Comparison of ENCODE assay signal across 9 cellular contexts in genomic region chr1:93670141-93670540, GRCh38. TPM values are rescaled to one million over a fixed set of nuclear protein-coding genes. Genes with fewer than 3 reads are reported as not detected.
A peak's percentile ranks its signal among the peaks of the same experiment; 100 is the strongest.
DNase-seq lines count a peak whose midpoint lies in the region; ATAC-seq and TF ChIP-seq lines count a peak whose summit lies in the region.
"Had no signal": no experiment of that assay in that cellular context is flagged by ENCODE, and none has a peak within 500 bp of the region (broad histone marks: within the 10 kb centered on the region; RNA-seq: fewer than 3 reads in every experiment).

No MANE protein-coding gene starts in this region.

- peaks cover 14% of the 10 kb centered on the region for H3K79me2 ChIP-seq in GM23338 (replicated peaks; ENCODE audit: insufficient read depth)

- H3K36me3 ChIP-seq in adrenal gland (replicated peaks in 1 of 2) (no peaks in the 10 kb centered on the region), right atrium auricular region (peaks cover 3% of the 10 kb centered on the region), thyroid gland (no peaks in the 10 kb centered on the region), GM23338 (ENCODE audit: insufficient read depth) (peaks cover 8% of the 10 kb centered on the region)

- H3K9me3 Mint-ChIP-seq in GM23338, result no peaks in the 10 kb centered on the region
- H3K9me3 Mint-ChIP-seq in stimulated activated naive CD8-positive, alpha-beta T cell treated with anti-CD3 and anti-CD28 coated beads, Interleukin-15, amount 100 ng/mL, for 72 hours, result no peaks in the 10 kb centered on the region
- H3K9me3 Mint-ChIP-seq in activated T-helper 17 cell treated with anti-CD3 and anti-CD28 coated beads, Interleukin-2, amount 50 U/mL, for 72 hours, result no peaks in the 10 kb centered on the region

- H3K4me1 Mint-ChIP-seq in GM23338, result peaks cover 16% of the 10 kb centered on the region
- no peaks in the 10 kb centered on the region for H3K4me1 Mint-ChIP-seq in stimulated activated naive CD8-positive, alpha-beta T cell treated with anti-CD3 and anti-CD28 coated beads, Interleukin-15, amount 100 ng/mL, for 72 hours
- no peaks in the 10 kb centered on the region for H3K4me1 Mint-ChIP-seq in activated T-helper 17 cell treated with anti-CD3 and anti-CD28 coated beads, Interleukin-2, amount 50 U/mL, for 72 hours

- ATAC-seq in GM23338, result no peak
- ATAC-seq in stimulated activated naive CD8-positive, alpha-beta T cell treated with anti-CD3 and anti-CD28 coated beads, Interleukin-15, amount 100 ng/mL, for 72 hours, result no peak
- ATAC-seq in activated T-helper 17 cell treated with anti-CD3 and anti-CD28 coated beads, Interleukin-2, amount 50 U/mL, for 72 hours (replicated peaks), result no peak
- ATAC-seq: HepG2 had no signal

- no peak for TF ChIP-seq RAD21 in Ishikawa (IDR thresholded peaks at IDR 0.05; ENCODE audit: low read depth)

- H4K20me1 ChIP-seq in GM23338 (replicated peaks; ENCODE audit: insufficient read depth), result no peaks in the 10 kb centered on the region

- DNase-seq in adrenal gland (peak; percentile 66 to 86 (median 82)), right atrium auricular region (ENCODE audit: low spot score) (peak; percentile 79), thyroid gland (peak; percentile 73 to 79), GM23338 (ENCODE audit: low spot score) (no peak)
- DNase-seq in stimulated activated naive CD8-positive, alpha-beta T cell treated with anti-CD3 and anti-CD28 coated beads, Interleukin-15, amount 100 ng/mL, for 72 hours, result no peak
- DNase-seq: dorsolateral prefrontal cortex had no signal

- H3K9me3 ChIP-seq in adrenal gland (replicated peaks in 1 of 3) (no peaks in the 10 kb centered on the region), right atrium auricular region (no peaks in the 10 kb centered on the region), thyroid gland (no peaks in the 10 kb centered on the region)

- no peaks in the 10 kb centered on the region for H3F3A ChIP-seq in GM23338 (replicated peaks; ENCODE audit: low read depth)

- peak; percentile 30; the same call in 1 of the 2 replicates for TF ChIP-seq EP300 in Ishikawa (IDR thresholded peaks at IDR 0.05; ENCODE audit: borderline replicate concordance)

- peak overlapping the region in 3 of 5 donors; percentile 60 to 71 (median 65) for H3K27ac ChIP-seq in adrenal gland
- peak overlapping the region; percentile 28 to 33 for H3K27ac ChIP-seq in right atrium auricular region
- H3K27ac ChIP-seq in thyroid gland, result peak overlapping the region; percentile 54 to 72 (median 71)
- no peak overlapping the region for H3K27ac ChIP-seq in GM23338 (ENCODE audit: low read depth)

- TF ChIP-seq CTCF in adrenal gland (IDR thresholded peaks at IDR 0.05) (no peak), right atrium auricular region (IDR thresholded peaks at IDR 0.05) (no peak), thyroid gland (IDR thresholded peaks at IDR 0.05) (no peak), GM23338 (conservative IDR thresholded peaks at IDR 0.05; ENCODE audit: low read depth in 2 of 2) (no peak)

- TF ChIP-seq POLR2A in adrenal gland (IDR thresholded peaks at IDR 0.05) (peak in 1 of 2 donors; percentile 15), thyroid gland (IDR thresholded peaks at IDR 0.05) (no peak)

- H3K9me2 ChIP-seq in GM23338 (ENCODE audit: insufficient read depth), result no peaks in the 10 kb centered on the region

- no peak overlapping the region for H2AFZ ChIP-seq in GM23338

- H3K4me3 Mint-ChIP-seq in GM23338, result no peak overlapping the region
- no peak overlapping the region for H3K4me3 Mint-ChIP-seq in stimulated activated naive CD8-positive, alpha-beta T cell treated with anti-CD3 and anti-CD28 coated beads, Interleukin-15, amount 100 ng/mL, for 72 hours
- no peak overlapping the region for H3K4me3 Mint-ChIP-seq in activated T-helper 17 cell treated with anti-CD3 and anti-CD28 coated beads, Interleukin-2, amount 50 U/mL, for 72 hours

- H3K27me3 ChIP-seq in adrenal gland, result no peaks in the 10 kb centered on the region
- H3K27me3 ChIP-seq in right atrium auricular region, result no peaks in the 10 kb centered on the region
- H3K27me3 ChIP-seq in thyroid gland, result no peaks in the 10 kb centered on the region
- H3K27me3 ChIP-seq in GM23338 (ENCODE audit: insufficient read depth), result no peaks in the 10 kb centered on the region
- H3K27me3 ChIP-seq: dorsolateral prefrontal cortex had no signal

- peaks cover 78 to 98% of the 10 kb centered on the region in 2 donors for H3K4me1 ChIP-seq in adrenal gland (replicated peaks in 1 of 2)
- H3K4me1 ChIP-seq in right atrium auricular region, result peaks cover 0 to 97% of the 10 kb centered on the region in 2 donors
- peaks cover 44 to 73% of the 10 kb centered on the region in 2 donors for H3K4me1 ChIP-seq in thyroid gland
- peaks cover 14% of the 10 kb centered on the region for H3K4me1 ChIP-seq in GM23338 (ENCODE audit: insufficient read depth)

- WGBS in adrenal gland, 4 donors, result 0 to 44% (median 34%) methylated on average over 1 of the region's 1 CpG
- 82 to 85% methylated on average over 1 of the region's 1 CpG for WGBS in thyroid gland, 2 donors

- peaks cover 6% of the 10 kb centered on the region; the same call in 2 of the 3 replicates for H3K36me3 Mint-ChIP-seq in GM23338 (ENCODE audit: low read depth)
- no peaks in the 10 kb centered on the region for H3K36me3 Mint-ChIP-seq in activated T-helper 17 cell treated with anti-CD3 and anti-CD28 coated beads, Interleukin-2, amount 50 U/mL, for 72 hours (ENCODE audit: low read depth)

- intact Hi-C loops in adrenal gland (cut with DNase I) (no loop called here), thyroid gland (cut with DNase I) (no loop called here)

- H3K27me3 Mint-ChIP-seq in GM23338 (ENCODE audit: insufficient read depth, low read depth, poor library complexity), result peaks cover 11% of the 10 kb centered on the region
- H3K27me3 Mint-ChIP-seq in stimulated activated naive CD8-positive, alpha-beta T cell treated with anti-CD3 and anti-CD28 coated beads, Interleukin-15, amount 100 ng/mL, for 72 hours, result no peaks in the 10 kb centered on the region
- peaks cover 5% of the 10 kb centered on the region for H3K27me3 Mint-ChIP-seq in activated T-helper 17 cell treated with anti-CD3 and anti-CD28 coated beads, Interleukin-2, amount 50 U/mL, for 72 hours

- no peak overlapping the region for H3K4me2 ChIP-seq in GM23338

- H3K27ac Mint-ChIP-seq in GM23338, result no peak overlapping the region
- H3K27ac Mint-ChIP-seq in stimulated activated naive CD8-positive, alpha-beta T cell treated with anti-CD3 and anti-CD28 coated beads, Interleukin-15, amount 100 ng/mL, for 72 hours, result no peak overlapping the region
- no peak overlapping the region for H3K27ac Mint-ChIP-seq in activated T-helper 17 cell treated with anti-CD3 and anti-CD28 coated beads, Interleukin-2, amount 50 U/mL, for 72 hours

- H3K4me3 ChIP-seq in adrenal gland, result no peak overlapping the region
- no peak overlapping the region for H3K4me3 ChIP-seq in right atrium auricular region
- H3K4me3 ChIP-seq in thyroid gland (replicated peaks in 1 of 3), result no peak overlapping the region
- H3K4me3 ChIP-seq in GM23338, result no peak overlapping the region
- H3K4me3 ChIP-seq: dorsolateral prefrontal cortex had no signal

TF ChIP-seq in Ishikawa, 13 proteins besides CTCF, POLR2A, EP300 and RAD21:
- TF ChIP-seq CEBPB (IDR thresholded peaks at IDR 0.05) (no peak), YY1 (IDR thresholded peaks at IDR 0.05; ENCODE audit: low read depth) (no peak), NFIC (IDR thresholded peaks at IDR 0.05) (peak; percentile 79), TAF1 (IDR thresholded peaks at IDR 0.05; ENCODE audit: low read depth) (no peak)
- TF ChIP-seq, protein P1, sequence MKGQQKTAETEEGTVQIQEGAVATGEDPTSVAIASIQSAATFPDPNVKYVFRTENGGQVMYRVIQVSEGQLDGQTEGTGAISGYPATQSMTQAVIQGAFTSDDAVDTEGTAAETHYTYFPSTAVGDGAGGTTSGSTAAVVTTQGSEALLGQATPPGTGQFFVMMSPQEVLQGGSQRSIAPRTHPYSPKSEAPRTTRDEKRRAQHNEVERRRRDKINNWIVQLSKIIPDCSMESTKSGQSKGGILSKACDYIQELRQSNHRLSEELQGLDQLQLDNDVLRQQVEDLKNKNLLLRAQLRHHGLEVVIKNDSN (IDR thresholded peaks at IDR 0.05), result no peak

TF ChIP-seq in GM23338, 12 proteins besides CTCF, POLR2A, EP300 and RAD21 (continues in another document):
- TF ChIP-seq NANOG (IDR thresholded peaks at IDR 0.05; ENCODE audit: borderline replicate concordance), result no peak
- no peak for TF ChIP-seq EZH2 (IDR thresholded peaks at IDR 0.05; ENCODE audit: low read depth, unreplicated experiment)
- TF ChIP-seq EZH2phosphoT487 (IDR thresholded peaks at IDR 0.05; ENCODE audit: unreplicated experiment), result no peak
- TF ChIP-seq REST (IDR thresholded peaks at IDR 0.05; ENCODE audit: unreplicated experiment), result no peak
- TF ChIP-seq ZNF114 (CRISPR knock-in tag; IDR thresholded peaks at IDR 0.05), result no peak

RNA-seq across cellular contexts. Expression of gene BCAR3, which starts 11.5 kb away (rescaled TPM):
- total RNA-seq in adrenal gland (10 to 100 TPM; 12.7 to 31.6 (median 23.9) TPM), right atrium auricular region (10 to 100 TPM; 12.7 to 19.3 TPM), thyroid gland (10 to 100 TPM; 29.6 to 46.7 (median 37.0) TPM)
- polyA plus RNA-seq in adrenal gland (10 to 100 TPM in 2 of 3 donors, 1 to 10 TPM in 1; 6.5 to 30.6 (median 15.0) TPM), GM23338 (2016; fragmentation: Nextera tagmentation; extraction: Ambion mirVana) (5.4 and 5.5 TPM in 2 replicates)
- 9.7 and 10.5 TPM in 2 replicates for total RNA-seq in GM23338 (2014; rRNA removed; shearing (Covaris generic))
- 1 to 10 TPM; 1.3 to 1.9 TPM for total RNA-seq in activated T-helper 17 cell treated with anti-CD3 and anti-CD28 coated beads, Interleukin-2, amount 50 U/mL, for 72 hours

Comparison
In these comparisons a context has a peak if more than half of its experiments do, and no peak if none do; other contexts are left out.
1. DNase-seq: peak in adrenal gland (7 of 7), right atrium auricular region (single experiment) and thyroid gland (2 of 2); none in GM23338 (single experiment) and stimulated activated naive CD8-positive, alpha-beta T cell treated with anti-CD3 and anti-CD28 coated beads, Interleukin-15, amount 100 ng/mL, for 72 hours (0 of 2).